In the genomic region with DNA sequence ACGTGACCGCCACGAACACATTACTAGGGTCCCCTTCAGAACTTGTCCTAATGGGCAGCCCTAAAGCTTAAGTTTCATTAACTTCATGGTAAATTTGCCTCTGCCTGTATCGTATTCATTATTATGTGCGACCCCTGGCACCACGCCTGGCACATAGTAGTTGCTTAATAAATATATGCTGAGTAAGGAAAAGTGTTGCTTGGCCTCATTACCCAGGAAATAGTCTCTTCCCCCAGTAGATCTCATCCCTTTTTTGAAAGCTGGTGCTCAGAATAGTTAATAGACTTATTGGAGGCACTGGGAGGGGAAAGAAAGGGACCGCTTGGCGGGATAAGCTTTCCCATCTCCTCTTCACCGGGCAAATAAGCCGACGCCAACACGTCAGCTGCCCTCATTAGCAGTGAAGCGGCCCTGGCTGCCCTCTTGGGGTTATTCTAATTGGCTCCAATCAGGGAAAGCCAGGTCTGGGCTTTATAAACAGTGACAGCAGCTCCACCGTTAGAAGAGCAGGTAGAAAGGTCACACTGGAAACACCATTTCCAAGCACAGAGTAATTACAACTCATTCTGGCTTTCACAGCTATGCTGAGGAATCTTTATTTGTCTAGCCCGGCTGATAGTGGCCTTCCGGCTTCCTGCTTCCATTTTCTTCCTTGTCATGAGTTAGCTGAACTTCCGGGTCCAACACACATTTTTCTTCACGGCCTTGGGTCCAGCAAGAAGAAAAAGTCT, we compare ENCODE assay signal across 18 cellular contexts.
DNase-seq lines count a peak whose midpoint lies in the region; ATAC-seq and TF ChIP-seq lines count a peak whose summit lies in the region.
"Had no signal": no experiment of that assay in that cellular context is flagged by ENCODE, and none has a peak within 500 bp of the region (broad histone marks: within the 10 kb centered on the region; RNA-seq: fewer than 3 reads in every experiment).

No MANE protein-coding gene starts in this region.

- no peak overlapping the region for H3K9ac ChIP-seq in colonic mucosa (ENCODE audit: low read depth in 2 of 2, low read length in 2 of 2)
- no peak overlapping the region for H3K9ac ChIP-seq in neural progenitor cell

- POLR2A ChIA-PET in HEK293T (lab: Yijun Ruan, JAX), result no interaction called here

- H3K9me3 Mint-ChIP-seq in neural progenitor cell, result no peaks in the 10 kb centered on the region

- H3K36me3 Mint-ChIP-seq in neural progenitor cell, result no peaks in the 10 kb centered on the region
- H3K36me3 Mint-ChIP-seq: CD8-positive, alpha-beta memory T cell had no signal

- no peaks in the 10 kb centered on the region for H3K4me1 Mint-ChIP-seq in neural progenitor cell
- H3K4me1 Mint-ChIP-seq: CD8-positive, alpha-beta memory T cell had no signal

- peak overlapping the region; percentile 49 for H3K27ac ChIP-seq in colonic mucosa
- H3K27ac ChIP-seq in neural progenitor cell, result no peak overlapping the region

- TF ChIP-seq CTCF in colonic mucosa (IDR thresholded peaks at IDR 0.05) (no peak), neural progenitor cell (IDR thresholded peaks at IDR 0.05) (no peak)

- H3K9me3 ChIP-seq in colonic mucosa, result no peaks in the 10 kb centered on the region
- no peaks in the 10 kb centered on the region for H3K9me3 ChIP-seq in neural progenitor cell (ENCODE audit: low read depth)

- peaks cover 4% of the 10 kb centered on the region for H3F3A ChIP-seq in neural progenitor cell (ENCODE audit: low read depth)

- H3K27me3 Mint-ChIP-seq in neural progenitor cell (ENCODE audit: insufficient read depth, low read depth), result no peaks in the 10 kb centered on the region

- DNase-seq in HEK293T (ENCODE audit: extremely low spot score) (peak; percentile 3), NCI-H2227 treated with DMSO at 0.1 percent for 48 hours (lab: John Stamatoyannopoulos, UW) (peak; percentile 28), colonic mucosa (peak; percentile 66), neural progenitor cell (ENCODE audit: low spot score) (peak; percentile 27), amniotic stem cell (lab: John Stamatoyannopoulos, UW) (no peak)
- DNase-seq: ACHN; C1 segment of cervical spinal cord; CD8-positive, alpha-beta memory T cell; DMS79; NCI-H187; NCI-H510A; NCI-H774; PC-3; RPMI8226; SHP77 treated with DMSO at 0.1 percent for 48 hours; T-helper 1 cell had no signal

- H2AFZ ChIP-seq in neural progenitor cell (replicated peaks), result no peak overlapping the region

- H3K4me3 Mint-ChIP-seq in neural progenitor cell, result no peak overlapping the region
- H3K4me3 Mint-ChIP-seq: CD8-positive, alpha-beta memory T cell had no signal

- H3K79me2 ChIP-seq in neural progenitor cell (ENCODE audit: low read depth), result no peaks in the 10 kb centered on the region

- H3K27me3 ChIP-seq in colonic mucosa (no peaks in the 10 kb centered on the region), neural progenitor cell (no peaks in the 10 kb centered on the region)

- intact Hi-C loops in colonic mucosa (cut with DNase I), result no loop called here

- no peak for ATAC-seq in HG03196 (IDR thresholded peaks at IDR 0.05; ENCODE audit: unreplicated experiment)
- ATAC-seq in HG03175 (IDR thresholded peaks at IDR 0.05; ENCODE audit: unreplicated experiment), result no peak
- ATAC-seq: PC-3 had no signal

- no peak overlapping the region for H3K4me2 ChIP-seq in neural progenitor cell

- H3K27ac Mint-ChIP-seq in neural progenitor cell, result no peak overlapping the region
- H3K27ac Mint-ChIP-seq: CD8-positive, alpha-beta memory T cell had no signal

- CTCF ChIA-PET in HEK293T (lab: Yijun Ruan, JAX), result no interaction called here

- H3K4me3 ChIP-seq in colonic mucosa (no peak overlapping the region), neural progenitor cell (no peak overlapping the region)

- no peaks in the 10 kb centered on the region for H3K36me3 ChIP-seq in colonic mucosa
- no peaks in the 10 kb centered on the region for H3K36me3 ChIP-seq in neural progenitor cell

- no peaks in the 10 kb centered on the region for H4K20me1 ChIP-seq in neural progenitor cell (ENCODE audit: low read depth)

- H3K4me1 ChIP-seq in colonic mucosa (no peaks in the 10 kb centered on the region), neural progenitor cell (peaks cover 8% of the 10 kb centered on the region)

TF ChIP-seq in HEK293T, 16 proteins besides CTCF, POLR2A, EP300 and RAD21:
- TF ChIP-seq BHLHE40 (IDR thresholded peaks at IDR 0.05; ENCODE audit: borderline replicate concordance), result no peak
